In genomic region chr5:17305964-17306725, GRCh38 we compare ENCODE assay signal across 8 cellular contexts.
A peak's percentile ranks its signal among the peaks of the same experiment; 100 is the strongest.
DNase-seq lines count a peak whose midpoint lies in the region; ATAC-seq and TF ChIP-seq lines count a peak whose summit lies in the region.

No MANE protein-coding gene starts in this region.

- intact Hi-C loops in heart left ventricle (cut with DNase I) = no loop called here
- intact Hi-C loops in stomach (cut with DNase I; ENCODE audit: low total_unique reads) = no loop called here
- intact Hi-C loops in dorsolateral prefrontal cortex (cut with DNase I) = no loop called here
- intact Hi-C loops in OCI-LY7 (cut with micrococcal nuclease; ENCODE audit: unreplicated experiment) = no loop called here

- no peaks in the 10 kb centered on the region for H4K20me1 ChIP-seq in OCI-LY7 (ENCODE audit: insufficient read depth, low read length)

- ATAC-seq in heart left ventricle = peak; percentile 56 to 74 (median 62)
- no peak for ATAC-seq in HG03457 (IDR thresholded peaks at IDR 0.05; ENCODE audit: unreplicated experiment)

- H3K27me3 ChIP-seq in heart left ventricle (no peaks in the 10 kb centered on the region), stomach (no peaks in the 10 kb centered on the region), dorsolateral prefrontal cortex (no peaks in the 10 kb centered on the region)

- H3K27ac ChIP-seq in heart left ventricle = no peak overlapping the region
- H3K27ac ChIP-seq in stomach = peak overlapping the region; percentile 26 to 66 (median 42)
- H3K27ac ChIP-seq in dorsolateral prefrontal cortex = no peak overlapping the region
- no peak overlapping the region for H3K27ac ChIP-seq in OCI-LY7 (ENCODE audit: low read depth, low read length, poor library complexity, severe bottlenecking)

- H3K36me3 ChIP-seq in heart left ventricle (no peaks in the 10 kb centered on the region), stomach (no peaks in the 10 kb centered on the region), OCI-LY7 (ENCODE audit: insufficient read depth, low read length) (no peaks in the 10 kb centered on the region)

- H2AFZ ChIP-seq in OCI-LY7 (ENCODE audit: low read length) = no peak overlapping the region

- no peaks in the 10 kb centered on the region for H3K9me2 ChIP-seq in OCI-LY7 (ENCODE audit: insufficient read depth, low read length)

- POLR2A ChIA-PET in HEK293T (lab: Yijun Ruan, JAX) (interaction anchor here (0.8 to 1.6 kb wide), 6 partner anchors 10 to 96 kb away, joined by 3 to 5 read pairs (median 4); partner anchors contain the start of gene BASP1), OCI-LY7 (lab: Charles Lee) (interaction anchor here (0.7 to 1.5 kb wide), 3 partner anchors 9 to 27 kb away, joined by 3 to 5 read pairs (median 4); no protein-coding TSS in a partner anchor)

- no TSS peak for BruUV-seq in OCI-LY7 (replicated peaks; lab: Mats Ljungman, UMichigan)

- no peak overlapping the region for H3K4me2 ChIP-seq in OCI-LY7 (ENCODE audit: low read length)

- CTCF ChIA-PET in HEK293T (lab: Yijun Ruan, JAX) = interaction anchor here (0.7 to 3.4 kb wide), 2 partner anchors 90 to 935 kb away, joined by 4 to 18 read pairs; no protein-coding TSS in a partner anchor
- CTCF ChIA-PET in OCI-LY7 (lab: Charles Lee; ENCODE audit: unreplicated experiment) = no interaction called here

- H3K4me1 ChIP-seq in heart left ventricle (peaks cover 0 to 10% (median 0%) of the 10 kb centered on the region in 12 donors), stomach (peaks cover 5 to 15% (median 9%) of the 10 kb centered on the region in 4 donors), OCI-LY7 (ENCODE audit: insufficient read depth, low read length, poor library complexity, severe bottlenecking) (no peaks in the 10 kb centered on the region)

- TF ChIP-seq POLR2A in heart left ventricle (IDR thresholded peaks at IDR 0.05) (no peak), stomach (IDR thresholded peaks at IDR 0.05) (no peak)

- 57 to 66% (median 61%) methylated on average over 14 of the region's 14 CpGs for WGBS in heart left ventricle, 4 donors
- 33 to 47% (median 39%) methylated on average over 13 to 14 of the region's 14 CpGs for WGBS in stomach, 5 donors

- H3K79me2 ChIP-seq in OCI-LY7 (ENCODE audit: insufficient read depth, low read depth, low read length) = no peaks in the 10 kb centered on the region

- no peak overlapping the region for H3K4me3 ChIP-seq in heart left ventricle
- H3K4me3 ChIP-seq in stomach = no peak overlapping the region
- H3K4me3 ChIP-seq in dorsolateral prefrontal cortex = no peak overlapping the region
- no peak overlapping the region for H3K4me3 ChIP-seq in OCI-LY7 (ENCODE audit: low read depth, low read length, poor library complexity, severe bottlenecking)

- DNase-seq in HEK293T (ENCODE audit: extremely low spot score) (peak; percentile 49), T1000 (lab: John Stamatoyannopoulos, UW) (peak; percentile 37), heart left ventricle (peak in 2 of 5 donors; percentile 23 to 31), stomach (peak; percentile 70), dorsolateral prefrontal cortex (no peak), OCI-LY7 (ENCODE audit: low spot score) (no peak), medulla oblongata (ENCODE audit: extremely low spot score) (no peak)

- TF ChIP-seq CTCF in heart left ventricle (IDR thresholded peaks at IDR 0.05) (no peak), stomach (IDR thresholded peaks at IDR 0.05) (no peak), dorsolateral prefrontal cortex (IDR thresholded peaks at IDR 0.05 in 54 of 56, conservative IDR thresholded peaks at IDR 0.05 in 2 of 56; ENCODE audit: low read depth in 1 of 56, partially characterized antibody in 56 of 56) (no peak), OCI-LY7 (conservative IDR thresholded peaks at IDR 0.05; ENCODE audit: low read length) (no peak)

- no peak for TF ChIP-seq EP300 in stomach (IDR thresholded peaks at IDR 0.05)

- H3K9me3 ChIP-seq in heart left ventricle = no peaks in the 10 kb centered on the region
- no peaks in the 10 kb centered on the region for H3K9me3 ChIP-seq in stomach
- no peaks in the 10 kb centered on the region for H3K9me3 ChIP-seq in OCI-LY7 (ENCODE audit: low read length)

TF ChIP-seq in HEK293T, 16 proteins besides CTCF, POLR2A, EP300 and RAD21:
- TF ChIP-seq SUZ12 (IDR thresholded peaks at IDR 0.05) (no peak), FOXA1 (IDR thresholded peaks at IDR 0.05) (peak; percentile 69; the same call in 1 of the 2 replicates), FOXM1 (IDR thresholded peaks at IDR 0.05; ENCODE audit: borderline replicate concordance) (no peak), HDGF (IDR thresholded peaks at IDR 0.05; ENCODE audit: borderline replicate concordance) (no peak), NFRKB (IDR thresholded peaks at IDR 0.05) (no peak), BHLHE40 (IDR thresholded peaks at IDR 0.05; ENCODE audit: borderline replicate concordance) (no peak), TARDBP (IDR thresholded peaks at IDR 0.05) (no peak), SP1 (IDR thresholded peaks at IDR 0.05) (no peak), ELF4 (IDR thresholded peaks at IDR 0.05) (no peak), ARNT (IDR thresholded peaks at IDR 0.05) (peak; percentile 49; the same call in 1 of the 2 replicates), L3MBTL2 (conservative IDR thresholded peaks at IDR 0.05) (no peak), LEF1 (IDR thresholded peaks at IDR 0.05; ENCODE audit: borderline replicate concordance) (no peak), FOXK2 (IDR thresholded peaks at IDR 0.05) (no peak), ZNF384 (IDR thresholded peaks at IDR 0.05) (no peak), PKNOX1 (IDR thresholded peaks at IDR 0.05) (no peak), CTBP1 (IDR thresholded peaks at IDR 0.05; ENCODE audit: borderline replicate concordance) (peak; percentile 58; the same call in 1 of the 2 replicates)

Comparison
In these comparisons a context has a peak if more than half of its experiments do, and no peak if none do; other contexts are left out.
1. DNase-seq: peak in HEK293T (single experiment), T1000 (single experiment) and stomach (single experiment); none in dorsolateral prefrontal cortex (0 of 10), OCI-LY7 (single experiment) and medulla oblongata (single experiment).
2. H3K27ac ChIP-seq: peak in stomach (5 of 5); none in heart left ventricle (0 of 12), dorsolateral prefrontal cortex (0 of 59) and OCI-LY7 (single experiment).